In genomic region chr7:69237541-69237940, GRCh38 we compare ENCODE assay signal across 7 cellular contexts.
"Had no signal": no experiment of that assay in that cellular context is flagged by ENCODE, and none has a peak within 500 bp of the region (broad histone marks: within the 10 kb centered on the region; RNA-seq: fewer than 3 reads in every experiment).

No MANE protein-coding gene starts in this region.

- ATAC-seq: GM23338, K562 had no signal

- H3K4me3 ChIP-seq: GM23338, K562 had no signal

- H3K4me3 Mint-ChIP-seq: GM23338, H9, HFFc6 had no signal

- H3K27ac Mint-ChIP-seq: GM23338, H9, HFFc6 had no signal

- H3K27ac ChIP-seq: HL-60 had no signal

- DNase-seq: H9, HCEC 1CT, HFFc6, IMR-90 had no signal
